In genomic region chr2:231222318-231223000, GRCh38 we compare ENCODE assay signal across 1 cellular context.
TF ChIP-seq lines count a peak whose summit lies in the region.

No MANE protein-coding gene starts in this region.

TF ChIP-seq in GM23338, 12 proteins besides CTCF, POLR2A, EP300 and RAD21 (continued from another document):
- no peak for TF ChIP-seq REST (IDR thresholded peaks at IDR 0.05; ENCODE audit: unreplicated experiment)
- no peak for TF ChIP-seq CREB1 (CRISPR knock-in tag; IDR thresholded peaks at IDR 0.05; ENCODE audit: low read depth)
- TF ChIP-seq ETS1 (IDR thresholded peaks at IDR 0.05), result no peak
- no peak for TF ChIP-seq EZH2phosphoT487 (IDR thresholded peaks at IDR 0.05; ENCODE audit: unreplicated experiment)
- no peak for TF ChIP-seq JUNB (IDR thresholded peaks at IDR 0.05; ENCODE audit: unreplicated experiment)
- no peak for TF ChIP-seq ZNF114 (CRISPR knock-in tag; IDR thresholded peaks at IDR 0.05)
TF ChIP-seq in GM23338: peak in this region for 0.
